ENCODE assay signal across 8 cellular contexts in the genomic region with DNA sequence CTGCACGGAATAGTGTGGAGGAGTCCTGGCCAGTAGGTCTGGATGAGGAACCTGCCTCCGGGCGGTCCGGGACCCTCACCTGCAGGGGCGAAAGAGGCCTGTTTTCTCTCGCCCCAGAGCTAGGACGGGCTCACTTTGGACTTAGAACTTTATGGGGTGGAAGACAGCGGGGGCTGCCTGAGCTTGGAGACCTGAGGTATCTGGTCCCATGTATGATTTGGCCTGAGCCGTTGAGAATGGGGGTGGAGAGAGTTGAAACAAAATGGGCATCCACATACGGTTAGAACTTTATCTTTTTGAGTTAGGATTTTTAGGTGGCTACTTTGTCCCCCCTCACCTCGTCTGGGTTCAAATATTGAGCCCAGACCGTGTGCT.
A peak's percentile ranks its signal among the peaks of the same experiment; 100 is the strongest.
DNase-seq lines count a peak whose midpoint lies in the region; FAIRE-seq and TF ChIP-seq lines count a peak whose summit lies in the region.

No MANE protein-coding gene starts in this region.

- no peaks in the 10 kb centered on the region for H3K9me3 Mint-ChIP-seq in nephron progenitor cell

- peak overlapping the region; percentile 57 for H3K27ac ChIP-seq in OCI-LY1 (ENCODE audit: low read depth, low read length, poor library complexity, severe bottlenecking)

- no peak for TF ChIP-seq CTCF in OCI-LY1 (IDR thresholded peaks at IDR 0.05; ENCODE audit: low read length)
- no peak for TF ChIP-seq CTCF in epithelial cell of esophagus (IDR thresholded peaks at IDR 0.05; ENCODE audit: insufficient read depth, low read depth, low read length, missing control alignments)
- TF ChIP-seq CTCF in nephron progenitor cell (IDR thresholded peaks at IDR 0.05), result no peak

- no peaks in the 10 kb centered on the region for H4K20me1 ChIP-seq in OCI-LY1 (ENCODE audit: insufficient read depth, low read length)

- no peaks in the 10 kb centered on the region for H3K9me3 ChIP-seq in OCI-LY1 (ENCODE audit: low read length)

- TF ChIP-seq POLR2A in H54 (IDR thresholded peaks at IDR 0.05; ENCODE audit: low read depth, low read length), result no peak

- peaks cover 58% of the 10 kb centered on the region for H3K4me1 Mint-ChIP-seq in nephron progenitor cell

- peak overlapping the region; percentile 84 for H3K4me2 ChIP-seq in OCI-LY1 (ENCODE audit: low read length)

- peak overlapping the region; percentile 98 for H3K4me3 Mint-ChIP-seq in nephron progenitor cell

- peaks cover 37% of the 10 kb centered on the region; the same call in 1 of the 2 replicates for H3K36me3 ChIP-seq in OCI-LY1 (ENCODE audit: insufficient read depth, low read length)

- H3K9ac ChIP-seq in OCI-LY1 (ENCODE audit: low read length), result peak overlapping the region; percentile 88

- no peaks in the 10 kb centered on the region for H3K27me3 Mint-ChIP-seq in nephron progenitor cell (ENCODE audit: low read depth, poor library complexity)

- peaks cover 73% of the 10 kb centered on the region for H3K79me2 ChIP-seq in OCI-LY1 (ENCODE audit: insufficient read depth, low read length)

- FAIRE-seq in H54 (lab: Jason Lieb, UNC), result no peak

- no peaks in the 10 kb centered on the region for H3K9me2 ChIP-seq in OCI-LY1 (ENCODE audit: low read depth, low read length)

- peak; percentile 56 for DNase-seq in NCI-H146 treated with DMSO at 0.1 percent for 48 hours (lab: John Stamatoyannopoulos, UW; ENCODE audit: unreplicated experiment)
- DNase-seq in NCI-H146 (lab: John Stamatoyannopoulos, UW), result no peak
- peak; percentile 56 for DNase-seq in H54 (ENCODE audit: insufficient read length, low spot score)
- no peak for DNase-seq in epithelial cell of esophagus (ENCODE audit: low read depth)
- no peak for DNase-seq in nephron progenitor cell
- DNase-seq in GF-D8 (lab: John Stamatoyannopoulos, UW), result no peak
- no peak for DNase-seq in kidney tubule cell (ENCODE audit: low spot score)

- H3K36me3 Mint-ChIP-seq in nephron progenitor cell (ENCODE audit: low read depth), result peaks cover 18% of the 10 kb centered on the region

- H2AFZ ChIP-seq in OCI-LY1 (ENCODE audit: low read length), result no peak overlapping the region

- peak overlapping the region; percentile 78 for H3K4me3 ChIP-seq in OCI-LY1 (ENCODE audit: low read depth, low read length, poor library complexity, severe bottlenecking)
- H3K4me3 ChIP-seq in epithelial cell of esophagus (ENCODE audit: low read length), result peak overlapping the region; percentile 97

- H3K27ac Mint-ChIP-seq in nephron progenitor cell, result peak overlapping the region; percentile 99

- H3K27me3 ChIP-seq in OCI-LY1 (ENCODE audit: insufficient read depth, low read length), result no peaks in the 10 kb centered on the region

- H3F3A ChIP-seq in OCI-LY1 (ENCODE audit: insufficient read depth, low read length), result no peaks in the 10 kb centered on the region

- H3K4me1 ChIP-seq in OCI-LY1 (ENCODE audit: insufficient read depth, low read length, severe bottlenecking), result peaks cover 53% of the 10 kb centered on the region

Comparison
In these comparisons a context has a peak if more than half of its experiments do, and no peak if none do; other contexts are left out.
1. DNase-seq: peak in NCI-H146 treated with DMSO at 0.1 percent for 48 hours (single experiment) and H54 (single experiment); none in NCI-H146 (single experiment), epithelial cell of esophagus (single experiment), nephron progenitor cell (single experiment), GF-D8 (single experiment) and kidney tubule cell (single experiment).